8 cellular contexts compared by ENCODE assay signal in the genomic region with DNA sequence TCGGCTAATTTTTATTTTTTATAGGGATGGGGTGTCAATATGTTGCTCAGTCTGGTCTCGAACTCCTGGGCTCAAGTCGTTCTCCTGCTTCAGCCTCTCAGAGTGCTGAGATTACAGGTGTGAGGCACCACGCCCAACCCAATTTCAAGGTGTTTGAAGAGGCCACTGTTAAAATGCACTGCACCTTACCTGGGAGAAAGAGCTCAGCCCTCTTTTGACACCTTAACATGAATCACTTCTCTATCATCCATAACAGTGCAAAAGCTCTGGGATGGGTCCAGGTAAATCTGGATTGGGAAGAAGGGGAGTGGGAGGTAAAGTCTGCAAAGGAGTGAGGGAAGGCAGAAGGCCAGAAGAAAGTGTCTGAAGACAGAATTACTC. TPM values are rescaled to one million over a fixed set of nuclear protein-coding genes. Genes with fewer than 3 reads are reported as not detected.
DNase-seq lines count a peak whose midpoint lies in the region; ATAC-seq and TF ChIP-seq lines count a peak whose summit lies in the region.

No MANE protein-coding gene starts in this region.

- no peaks in the 10 kb centered on the region for H3K27me3 ChIP-seq in CD4-positive, alpha-beta T cell (ENCODE audit: control insufficient read depth, insufficient read depth, low read length)
- H3K27me3 ChIP-seq in ectodermal cell (ENCODE audit: control insufficient read depth, insufficient read depth, low read length, poor library complexity, severe bottlenecking) (no peaks in the 10 kb centered on the region), neuron (ENCODE audit: insufficient read depth, low read length) (no peaks in the 10 kb centered on the region)

- POLR2A ChIA-PET in CD4-positive, alpha-beta T cell (lab: Charles Lee) = interaction anchor here (0.6 to 2.5 kb wide), 11 partner anchors 13 to 430 kb away, joined by 3 to 24 read pairs (median 4); partner anchors contain the start of genes ZNF398, ZNF425 and ZNF783

- H3K4me3 ChIP-seq in ectodermal cell (ENCODE audit: insufficient read depth, low read depth, low read length) (peak overlapping the region; percentile 93), neuron (ENCODE audit: low read length) (peak overlapping the region; percentile 61)

- no peaks in the 10 kb centered on the region for H3K9me3 Mint-ChIP-seq in CD4-positive, alpha-beta T cell

- no peaks in the 10 kb centered on the region for H3K27me3 Mint-ChIP-seq in CD4-positive, alpha-beta T cell

- H3K9me3 ChIP-seq in CD4-positive, alpha-beta T cell (ENCODE audit: control insufficient read depth, low read length) = no peaks in the 10 kb centered on the region
- H3K9me3 ChIP-seq in ectodermal cell (ENCODE audit: control insufficient read depth, low read length) (no peaks in the 10 kb centered on the region), neuron (ENCODE audit: low read length) (no peaks in the 10 kb centered on the region)

- no peak for DNase-seq in CD4-positive, alpha-beta T cell
- DNase-seq in NCI-H69 (lab: John Stamatoyannopoulos, UW) (peak; percentile 30), AG08396 (ENCODE audit: low spot score) (no peak), NOMO-1 treated with DMSO at 0.1 percent for 48 hours (lab: John Stamatoyannopoulos, UW; ENCODE audit: unreplicated experiment) (no peak), DMS114 treated with DMSO at 0.1 percent for 48 hours (lab: John Stamatoyannopoulos, UW; ENCODE audit: unreplicated experiment) (no peak)

- peaks cover 8% of the 10 kb centered on the region for H3K4me1 ChIP-seq in ectodermal cell (ENCODE audit: control insufficient read depth, insufficient read depth, low read length)
- peaks cover 10% of the 10 kb centered on the region for H3K4me1 ChIP-seq in neuron (ENCODE audit: insufficient read depth, low read length)

- peak overlapping the region; percentile 88 for H3K4me3 Mint-ChIP-seq in CD4-positive, alpha-beta T cell

- H3K36me3 ChIP-seq in ectodermal cell (ENCODE audit: control insufficient read depth, insufficient read depth, low read length) (peaks cover 16% of the 10 kb centered on the region), neuron (ENCODE audit: insufficient read depth, low read length) (peaks cover 19% of the 10 kb centered on the region)

- CTCF ChIA-PET in CD4-positive, alpha-beta T cell (lab: Charles Lee) = interaction anchor here (0.6 to 2.5 kb wide), 12 partner anchors 9 to 429 kb away, joined by 3 to 16 read pairs (median 4); partner anchors contain the start of genes ZNF398, ZNF777 and ZNF783

- 87 to 90% methylated on average over 4 of the region's 4 CpGs for WGBS in ectodermal cell, 2 experiments

- TF ChIP-seq CTCF in CD4-positive, alpha-beta T cell (IDR thresholded peaks at IDR 0.05) = no peak

- H3K27ac Mint-ChIP-seq in CD4-positive, alpha-beta T cell = peak overlapping the region; percentile 59

- intact Hi-C loops in CD4-positive, alpha-beta T cell (cut with DNase I, micrococcal nuclease) = loop anchor here in 1 of 2 experiments (2.0 to 5.0 kb wide), 3 partner anchors 43 to 303 kb away; partner anchors contain the start of genes ZNF212, ZNF398 and ZNF746

- H2AFZ ChIP-seq in neuron (ENCODE audit: low read depth, low read length) = peak overlapping the region; percentile 98

- ATAC-seq in CD4-positive, alpha-beta T cell (ENCODE audit: poor library complexity) = no peak
- no peak for ATAC-seq in GM21825 (IDR thresholded peaks at IDR 0.05; ENCODE audit: unreplicated experiment)

- H3K36me3 Mint-ChIP-seq in CD4-positive, alpha-beta T cell (ENCODE audit: low read depth) = peaks cover 29% of the 10 kb centered on the region

- peaks cover 31% of the 10 kb centered on the region for H3K4me1 Mint-ChIP-seq in CD4-positive, alpha-beta T cell (ENCODE audit: low read depth)

- H3K27ac ChIP-seq in CD4-positive, alpha-beta T cell (ENCODE audit: low read depth, low read length) = no peak overlapping the region
- no peak overlapping the region for H3K27ac ChIP-seq in ectodermal cell (ENCODE audit: insufficient read depth, low read depth, low read length, poor library complexity, severe bottlenecking)

RNA-seq across cellular contexts. Expression of gene ZNF282, which starts 0.6 kb away (rescaled TPM):
- total RNA-seq in CD4-positive, alpha-beta T cell = 10 to 100 TPM; 13.3 to 15.6 TPM
- polyA plus RNA-seq in ectodermal cell (2013, experiment 1 of 4) = 24.9 TPM
- 26.9 TPM for polyA plus RNA-seq in ectodermal cell (2013, experiment 2 of 4)
- polyA plus RNA-seq in ectodermal cell (2013, experiment 3 of 4) = 24.0 TPM
- polyA plus RNA-seq in ectodermal cell (2013, experiment 4 of 4) = 24.5 TPM

RNA-seq across cellular contexts. Expression of gene ZNF212, which starts 44.7 kb away (rescaled TPM):
- total RNA-seq in CD4-positive, alpha-beta T cell = 10 to 100 TPM; 12.1 to 13.2 TPM
- 18.4 TPM for polyA plus RNA-seq in ectodermal cell (2013, experiment 1 of 4)
- 20.7 TPM for polyA plus RNA-seq in ectodermal cell (2013, experiment 2 of 4)
- 12.7 TPM for polyA plus RNA-seq in ectodermal cell (2013, experiment 3 of 4)
- polyA plus RNA-seq in ectodermal cell (2013, experiment 4 of 4) = 15.5 TPM

RNA-seq across cellular contexts. Expression of gene ZNF398, which starts 47.5 kb away (rescaled TPM):
- total RNA-seq in CD4-positive, alpha-beta T cell = 10 to 100 TPM; 14.0 to 15.0 TPM
- 10.8 TPM for polyA plus RNA-seq in ectodermal cell (2013, experiment 1 of 4)
- 11.6 TPM for polyA plus RNA-seq in ectodermal cell (2013, experiment 2 of 4)
- polyA plus RNA-seq in ectodermal cell (2013, experiment 3 of 4) = 8.6 TPM
- 10.3 TPM for polyA plus RNA-seq in ectodermal cell (2013, experiment 4 of 4)
